Comparison of ENCODE assay signal across 33 cellular contexts in genomic region chr1:188244681-188245080, GRCh38.
"Had no signal": no experiment of that assay in that cellular context is flagged by ENCODE, and none has a peak within 500 bp of the region (broad histone marks: within the 10 kb centered on the region; RNA-seq: fewer than 3 reads in every experiment).

No MANE protein-coding gene starts in this region.

- H3K4me3 ChIP-seq: MG63 had no signal

- H3K36me3 ChIP-seq: MG63 had no signal

- DNase-seq: Karpas-422, MG63, MM.1S, NCI-H1048, NCI-H1092, NCI-H1092 treated with DMSO at 0.1 percent for 48 hours, NCI-H1105, NCI-H1105 treated with DMSO at 0.1 percent for 48 hours, NCI-H1417 treated with DMSO at 0.1 percent for 48 hours, NCI-H1436, NCI-H1436 treated with DMSO at 0.1 percent for 48 hours, NCI-H146, NCI-H1694, NCI-H1694 treated with DMSO at 0.1 percent for 48 hours, NCI-H187, NCI-H187 treated with DMSO at 0.1 percent for 48 hours, NCI-H1930, NCI-H2029, NCI-H2029 treated with DMSO at 0.1 percent for 48 hours, NCI-H2081, NCI-H2081 treated with DMSO at 0.1 percent for 48 hours, NCI-H2107, NCI-H2171, NCI-H2171 treated with DMSO at 0.1 percent for 48 hours, NCI-H2227 treated with DMSO at 0.1 percent for 48 hours, NCI-H226, NCI-H345, NCI-H446, NCI-H446 treated with DMSO at 0.1 percent for 48 hours, NCI-H510A, NCI-H510A treated with DMSO at 0.1 percent for 48 hours, NCI-H524, NCI-H524 treated with DMSO at 0.1 percent for 48 hours had no signal

- H3K9me3 ChIP-seq: MG63 had no signal

- H3K27me3 ChIP-seq: MG63 had no signal
